In genomic region chr11:70064726-70065317, GRCh38 we compare ENCODE assay signal across 1 cellular context.
TF ChIP-seq lines count a peak whose summit lies in the region.

No MANE protein-coding gene starts in this region.

TF ChIP-seq in H1, 55 proteins besides CTCF, POLR2A, EP300 and RAD21:
- TF ChIP-seq ASH2L (IDR thresholded peaks at IDR 0.05; ENCODE audit: low read length) (no peak), KDM4A (IDR thresholded peaks at IDR 0.05; ENCODE audit: low read depth, low read length, severe bottlenecking) (no peak), JUN (IDR thresholded peaks at IDR 0.05; ENCODE audit: low read depth, low read length) (no peak), NANOG (IDR thresholded peaks at IDR 0.05; ENCODE audit: insufficient read depth, low read depth, low read length, poor library complexity, severe bottlenecking) (no peak), MAX (IDR thresholded peaks at IDR 0.05) (no peak), TCF12 (IDR thresholded peaks at IDR 0.05; ENCODE audit: low read depth, low read length) (no peak), SAP30 (IDR thresholded peaks at IDR 0.05; ENCODE audit: insufficient read depth, insufficient replicate concordance, low read length) (no peak), JUND (IDR thresholded peaks at IDR 0.05; ENCODE audit: low read length) (no peak), KDM1A (IDR thresholded peaks at IDR 0.05; ENCODE audit: borderline replicate concordance, low read length) (no peak), SP1 (IDR thresholded peaks at IDR 0.05; ENCODE audit: low read depth, low read length) (no peak), CTBP2 (IDR thresholded peaks at IDR 0.05; ENCODE audit: borderline replicate concordance, insufficient read depth, insufficient read length, low read length) (no peak), HDAC2 (IDR thresholded peaks at IDR 0.05; ENCODE audit: borderline replicate concordance in 1 of 2, low read depth in 2 of 2, low read length in 2 of 2) (no peak), CEBPB (IDR thresholded peaks at IDR 0.05; ENCODE audit: low read depth, low read length) (no peak), E2F6 (IDR thresholded peaks at IDR 0.05) (no peak)
TF ChIP-seq in H1: peak in this region for 0.
